In genomic region chr18:48942554-48943261, GRCh38 we compare ENCODE assay signal across 1 cellular context.
TF ChIP-seq lines count a peak whose summit lies in the region.

No MANE protein-coding gene starts in this region.

TF ChIP-seq in HepG2, 621 proteins besides CTCF, POLR2A, EP300 and RAD21 (continued from another document and continues in another):
- no peak for TF ChIP-seq SP2 (CRISPR knock-in tag; IDR thresholded peaks at IDR 0.05)
- TF ChIP-seq ZBTB49 (CRISPR knock-in tag; IDR thresholded peaks at IDR 0.05; ENCODE audit: borderline replicate concordance), result no peak
- TF ChIP-seq ZNF879 (CRISPR knock-in tag; IDR thresholded peaks at IDR 0.05), result no peak
- no peak for TF ChIP-seq TP53 (CRISPR knock-in tag; conservative IDR thresholded peaks at IDR 0.05)
- no peak for TF ChIP-seq ZNF83 (CRISPR knock-in tag; IDR thresholded peaks at IDR 0.05; ENCODE audit: borderline replicate concordance)
- no peak for TF ChIP-seq PHF20 (CRISPR knock-in tag; IDR thresholded peaks at IDR 0.05)
- TF ChIP-seq, protein P1, sequence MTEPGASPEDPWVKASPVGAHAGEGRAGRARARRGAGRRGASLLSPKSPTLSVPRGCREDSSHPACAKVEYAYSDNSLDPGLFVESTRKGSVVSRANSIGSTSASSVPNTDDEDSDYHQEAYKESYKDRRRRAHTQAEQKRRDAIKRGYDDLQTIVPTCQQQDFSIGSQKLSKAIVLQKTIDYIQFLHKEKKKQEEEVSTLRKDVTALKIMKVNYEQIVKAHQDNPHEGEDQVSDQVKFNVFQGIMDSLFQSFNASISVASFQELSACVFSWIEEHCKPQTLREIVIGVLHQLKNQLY (CRISPR knock-in tag; IDR thresholded peaks at IDR 0.05), result peak; percentile 67; the same call in 1 of the 2 replicates
- no peak for TF ChIP-seq FOXP1 (IDR thresholded peaks at IDR 0.05)
- TF ChIP-seq FOXP1 (CRISPR knock-in tag; IDR thresholded peaks at IDR 0.05), result peak; percentile 44; the same call in 1 of the 2 replicates
- TF ChIP-seq ZNF780A (CRISPR knock-in tag; IDR thresholded peaks at IDR 0.05), result no peak
- no peak for TF ChIP-seq HHEX (CRISPR knock-in tag; IDR thresholded peaks at IDR 0.05)
- no peak for TF ChIP-seq ZNF512 (CRISPR knock-in tag; IDR thresholded peaks at IDR 0.05)
- no peak for TF ChIP-seq ZNF12 (CRISPR knock-in tag; IDR thresholded peaks at IDR 0.05)
- no peak for TF ChIP-seq TEAD2 (CRISPR knock-in tag; IDR thresholded peaks at IDR 0.05)
- no peak for TF ChIP-seq CREB3 (CRISPR knock-in tag; IDR thresholded peaks at IDR 0.05)
- no peak for TF ChIP-seq ZNF33A (CRISPR knock-in tag; IDR thresholded peaks at IDR 0.05; ENCODE audit: borderline replicate concordance)
- TF ChIP-seq RBM22 (optimal IDR thresholded peaks at IDR 0.05; ENCODE audit: low read length), result peak; percentile 97
- no peak for TF ChIP-seq ZNF143 (CRISPR knock-in tag; IDR thresholded peaks at IDR 0.05)
- TF ChIP-seq JUN (CRISPR knock-in tag; IDR thresholded peaks at IDR 0.05), result no peak; the same call in 1 of the 2 replicates
- 0 out of 2 replicates have a peak, but pooled peaks have one; percentile 19 for TF ChIP-seq NFYB (CRISPR knock-in tag; IDR thresholded peaks at IDR 0.05)
- TF ChIP-seq, protein P2, sequence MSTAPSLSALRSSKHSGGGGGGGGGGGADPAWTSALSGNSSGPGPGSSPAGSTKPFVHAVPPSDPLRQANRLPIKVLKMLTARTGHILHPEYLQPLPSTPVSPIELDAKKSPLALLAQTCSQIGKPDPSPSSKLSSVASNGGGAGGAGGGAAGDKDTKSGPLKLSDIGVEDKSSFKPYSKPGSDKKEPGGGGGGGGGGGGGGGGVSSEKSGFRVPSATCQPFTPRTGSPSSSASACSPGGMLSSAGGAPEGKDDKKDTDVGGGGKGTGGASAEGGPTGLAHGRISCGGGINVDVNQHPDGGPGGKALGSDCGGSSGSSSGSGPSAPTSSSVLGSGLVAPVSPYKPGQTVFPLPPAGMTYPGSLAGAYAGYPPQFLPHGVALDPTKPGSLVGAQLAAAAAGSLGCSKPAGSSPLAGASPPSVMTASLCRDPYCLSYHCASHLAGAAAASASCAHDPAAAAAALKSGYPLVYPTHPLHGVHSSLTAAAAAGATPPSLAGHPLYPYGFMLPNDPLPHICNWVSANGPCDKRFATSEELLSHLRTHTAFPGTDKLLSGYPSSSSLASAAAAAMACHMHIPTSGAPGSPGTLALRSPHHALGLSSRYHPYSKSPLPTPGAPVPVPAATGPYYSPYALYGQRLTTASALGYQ (CRISPR knock-in tag; IDR thresholded peaks at IDR 0.05), result no peak; the same call in 1 of the 2 replicates
- no peak for TF ChIP-seq ZNF468 (CRISPR knock-in tag; IDR thresholded peaks at IDR 0.05)
- TF ChIP-seq ZNF567 (CRISPR knock-in tag; IDR thresholded peaks at IDR 0.05; ENCODE audit: borderline replicate concordance), result no peak
- TF ChIP-seq, protein P3, sequence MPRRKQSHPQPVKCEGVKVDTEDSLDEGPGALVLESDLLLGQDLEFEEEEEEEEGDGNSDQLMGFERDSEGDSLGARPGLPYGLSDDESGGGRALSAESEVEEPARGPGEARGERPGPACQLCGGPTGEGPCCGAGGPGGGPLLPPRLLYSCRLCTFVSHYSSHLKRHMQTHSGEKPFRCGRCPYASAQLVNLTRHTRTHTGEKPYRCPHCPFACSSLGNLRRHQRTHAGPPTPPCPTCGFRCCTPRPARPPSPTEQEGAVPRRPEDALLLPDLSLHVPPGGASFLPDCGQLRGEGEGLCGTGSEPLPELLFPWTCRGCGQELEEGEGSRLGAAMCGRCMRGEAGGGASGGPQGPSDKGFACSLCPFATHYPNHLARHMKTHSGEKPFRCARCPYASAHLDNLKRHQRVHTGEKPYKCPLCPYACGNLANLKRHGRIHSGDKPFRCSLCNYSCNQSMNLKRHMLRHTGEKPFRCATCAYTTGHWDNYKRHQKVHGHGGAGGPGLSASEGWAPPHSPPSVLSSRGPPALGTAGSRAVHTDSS (CRISPR knock-in tag; conservative IDR thresholded peaks at IDR 0.05), result no peak
- no peak for TF ChIP-seq SP4 (CRISPR knock-in tag; IDR thresholded peaks at IDR 0.05)
- TF ChIP-seq ZNF20 (CRISPR knock-in tag; IDR thresholded peaks at IDR 0.05), result no peak
- no peak for TF ChIP-seq MATR3 (CRISPR knock-in tag; IDR thresholded peaks at IDR 0.05)
- no peak for TF ChIP-seq PTBP1 (IDR thresholded peaks at IDR 0.05; ENCODE audit: low read depth, low read length, poor library complexity, severe bottlenecking)
- peak; percentile 83; the same call in 1 of the 2 replicates for TF ChIP-seq ZBTB7B (CRISPR knock-in tag; IDR thresholded peaks at IDR 0.05)
- TF ChIP-seq REST (IDR thresholded peaks at IDR 0.05; ENCODE audit: borderline replicate concordance in 1 of 2, low read depth in 1 of 2, low read length in 2 of 2), result no peak
- TF ChIP-seq HNRNPUL1 (IDR thresholded peaks at IDR 0.05; ENCODE audit: low read depth, low read length), result peak; percentile 89
- peak; percentile 79 for TF ChIP-seq CEBPB (IDR thresholded peaks at IDR 0.05; ENCODE audit: borderline replicate concordance, low read depth, low read length)
- no peak for TF ChIP-seq HNRNPH1 (optimal IDR thresholded peaks at IDR 0.05; ENCODE audit: low read depth, low read length)
- TF ChIP-seq CCDC6 (CRISPR knock-in tag; IDR thresholded peaks at IDR 0.05), result no peak
- TF ChIP-seq MIER2 (CRISPR knock-in tag; IDR thresholded peaks at IDR 0.05), result no peak
- no peak for TF ChIP-seq PCBP1 (IDR thresholded peaks at IDR 0.05; ENCODE audit: borderline replicate concordance, low read depth, low read length)
- TF ChIP-seq ZNF619 (CRISPR knock-in tag; IDR thresholded peaks at IDR 0.05), result no peak
- no peak for TF ChIP-seq HOXA7 (CRISPR knock-in tag; IDR thresholded peaks at IDR 0.05)
- TF ChIP-seq, protein P4, sequence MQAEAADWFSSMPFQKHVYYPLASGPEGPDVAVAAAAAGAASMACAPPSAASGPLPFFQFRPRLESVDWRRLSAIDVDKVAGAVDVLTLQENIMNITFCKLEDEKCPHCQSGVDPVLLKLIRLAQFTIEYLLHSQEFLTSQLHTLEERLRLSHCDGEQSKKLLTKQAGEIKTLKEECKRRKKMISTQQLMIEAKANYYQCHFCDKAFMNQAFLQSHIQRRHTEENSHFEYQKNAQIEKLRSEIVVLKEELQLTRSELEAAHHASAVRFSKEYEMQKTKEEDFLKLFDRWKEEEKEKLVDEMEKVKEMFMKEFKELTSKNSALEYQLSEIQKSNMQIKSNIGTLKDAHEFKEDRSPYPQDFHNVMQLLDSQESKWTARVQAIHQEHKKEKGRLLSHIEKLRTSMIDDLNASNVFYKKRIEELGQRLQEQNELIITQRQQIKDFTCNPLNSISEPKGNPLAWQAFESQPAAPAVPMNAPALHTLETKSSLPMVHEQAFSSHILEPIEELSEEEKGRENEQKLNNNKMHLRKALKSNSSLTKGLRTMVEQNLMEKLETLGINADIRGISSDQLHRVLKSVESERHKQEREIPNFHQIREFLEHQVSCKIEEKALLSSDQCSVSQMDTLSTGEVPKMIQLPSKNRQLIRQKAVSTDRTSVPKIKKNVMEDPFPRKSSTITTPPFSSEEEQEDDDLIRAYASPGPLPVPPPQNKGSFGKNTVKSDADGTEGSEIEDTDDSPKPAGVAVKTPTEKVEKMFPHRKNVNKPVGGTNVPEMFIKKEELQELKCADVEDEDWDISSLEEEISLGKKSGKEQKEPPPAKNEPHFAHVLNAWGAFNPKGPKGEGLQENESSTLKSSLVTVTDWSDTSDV (CRISPR knock-in tag; IDR thresholded peaks at IDR 0.05), result no peak
- no peak for TF ChIP-seq ZNF605 (CRISPR knock-in tag; IDR thresholded peaks at IDR 0.05)
- TF ChIP-seq SOX13 (IDR thresholded peaks at IDR 0.05), result no peak
- TF ChIP-seq SOX13 (CRISPR knock-in tag; conservative IDR thresholded peaks at IDR 0.05 in 1 of 2, IDR thresholded peaks at IDR 0.05 in 1 of 2), result peak in 1 of 2 experiments; percentile 83; a peak in 2 of 4 replicates
- no peak for TF ChIP-seq ZNF44 (CRISPR knock-in tag; IDR thresholded peaks at IDR 0.05)
- no peak for TF ChIP-seq RARG (CRISPR knock-in tag; IDR thresholded peaks at IDR 0.05; ENCODE audit: low read depth)
- TF ChIP-seq, protein P5, sequence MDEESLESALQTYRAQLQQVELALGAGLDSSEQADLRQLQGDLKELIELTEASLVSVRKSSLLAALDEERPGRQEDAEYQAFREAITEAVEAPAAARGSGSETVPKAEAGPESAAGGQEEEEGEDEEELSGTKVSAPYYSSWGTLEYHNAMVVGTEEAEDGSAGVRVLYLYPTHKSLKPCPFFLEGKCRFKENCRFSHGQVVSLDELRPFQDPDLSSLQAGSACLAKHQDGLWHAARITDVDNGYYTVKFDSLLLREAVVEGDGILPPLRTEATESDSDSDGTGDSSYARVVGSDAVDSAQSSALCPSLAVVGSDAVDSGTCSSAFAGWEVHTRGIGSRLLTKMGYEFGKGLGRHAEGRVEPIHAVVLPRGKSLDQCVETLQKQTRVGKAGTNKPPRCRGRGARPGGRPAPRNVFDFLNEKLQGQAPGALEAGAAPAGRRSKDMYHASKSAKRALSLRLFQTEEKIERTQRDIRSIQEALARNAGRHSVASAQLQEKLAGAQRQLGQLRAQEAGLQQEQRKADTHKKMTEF (CRISPR knock-in tag; IDR thresholded peaks at IDR 0.05), result no peak; the same call in 1 of the 2 replicates
- TF ChIP-seq TARDBP (CRISPR knock-in tag; IDR thresholded peaks at IDR 0.05), result no peak
- no peak for TF ChIP-seq EEA1 (CRISPR knock-in tag; IDR thresholded peaks at IDR 0.05; ENCODE audit: borderline replicate concordance)
- no peak for TF ChIP-seq ELF1 (CRISPR knock-in tag; IDR thresholded peaks at IDR 0.05)
- no peak for TF ChIP-seq HCFC1 (IDR thresholded peaks at IDR 0.05; ENCODE audit: low read depth, low read length)
- no peak for TF ChIP-seq ZNF703 (CRISPR knock-in tag; IDR thresholded peaks at IDR 0.05; ENCODE audit: borderline replicate concordance)
- TF ChIP-seq NR3C1 (CRISPR knock-in tag; IDR thresholded peaks at IDR 0.05), result no peak
- no peak for TF ChIP-seq ZNF564 (CRISPR knock-in tag; IDR thresholded peaks at IDR 0.05)
- no peak for TF ChIP-seq NFATC3 (CRISPR knock-in tag; IDR thresholded peaks at IDR 0.05)
- no peak for TF ChIP-seq TOE1 (CRISPR knock-in tag; IDR thresholded peaks at IDR 0.05)
- TF ChIP-seq RXRA (CRISPR knock-in tag; IDR thresholded peaks at IDR 0.05), result peak; percentile 71; the same call in 1 of the 2 replicates
